1 cellular context compared by ENCODE assay signal in genomic region chr1:230124187-230125128, GRCh38.
A peak's percentile ranks its signal among the peaks of the same experiment; 100 is the strongest.
TF ChIP-seq lines count a peak whose summit lies in the region.

No MANE protein-coding gene starts in this region.

TF ChIP-seq in K562, 482 proteins besides CTCF, POLR2A, EP300 and RAD21 (continued from another document):
- TF ChIP-seq IRF9 (tag; IDR thresholded peaks at IDR 0.05) (0 out of 2 replicates have a peak, but pooled peaks have one; percentile 12), PTTG1 (tag; IDR thresholded peaks at IDR 0.05; ENCODE audit: low read depth) (peak; percentile 28; the same call in 1 of the 2 replicates), PTRF (tag; IDR thresholded peaks at IDR 0.05) (0 out of 2 replicates have a peak, but pooled peaks have one; percentile 16), PTBP1 (IDR thresholded peaks at IDR 0.05; ENCODE audit: low read depth, low read length) (no peak), MEIS2 (IDR thresholded peaks at IDR 0.05; ENCODE audit: partially characterized antibody) (peak; percentile 83), DIDO1 (tag; IDR thresholded peaks at IDR 0.05; ENCODE audit: low read depth) (no peak), ZNF785 (CRISPR knock-in tag; IDR thresholded peaks at IDR 0.05) (no peak), DNMT1 (IDR thresholded peaks at IDR 0.05) (no peak), RBM39 (optimal IDR thresholded peaks at IDR 0.05; ENCODE audit: low read depth, low read length) (no peak), CBFB (CRISPR knock-in tag; IDR thresholded peaks at IDR 0.05) (0 out of 2 replicates have a peak, but pooled peaks have one; percentile 58), ZKSCAN3 (CRISPR knock-in tag; IDR thresholded peaks at IDR 0.05) (no peak), BHLHE40 (IDR thresholded peaks at IDR 0.05; ENCODE audit: low read length) (peak; percentile 9; the same call in 1 of the 2 replicates), AFF4 (CRISPR knock-in tag; IDR thresholded peaks at IDR 0.05) (no peak), MYC (IDR thresholded peaks at IDR 0.05; ENCODE audit: low read depth, low read length) (peak; percentile 32), MYC (CRISPR knock-in tag; IDR thresholded peaks at IDR 0.05; ENCODE audit: borderline replicate concordance, low read depth) (no peak)
TF ChIP-seq in K562: peak in this region for 50.
